ENCODE assay signal across 23 cellular contexts in genomic region chr10:38045129-38045528, GRCh38. TPM values are rescaled to one million over a fixed set of nuclear protein-coding genes. Genes with fewer than 3 reads are reported as not detected.
DNase-seq lines count a peak whose midpoint lies in the region; ATAC-seq, FAIRE-seq and TF ChIP-seq lines count a peak whose summit lies in the region.
"Had no signal": no experiment of that assay in that cellular context is flagged by ENCODE, and none has a peak within 500 bp of the region (broad histone marks: within the 10 kb centered on the region; RNA-seq: fewer than 3 reads in every experiment).

No MANE protein-coding gene starts in this region.

- no peaks in the 10 kb centered on the region for H4K20me1 ChIP-seq in K562 (replicated peaks; ENCODE audit: control insufficient read depth, insufficient read depth, low read length)
- H4K20me1 ChIP-seq: BLaER1 had no signal

- H3K9me3 Mint-ChIP-seq in activated T-cell treated with anti-CD3 and anti-CD28 coated beads, Interleukin-2, amount 50 U/mL, for 72 hours = peaks cover 10 to 11% of the 10 kb centered on the region in 2 donors
- H3K9me3 Mint-ChIP-seq: HFFc6 had no signal

- H3K36me3 ChIP-seq in K562 (ENCODE audit: control insufficient read depth, insufficient read depth, low read length) (0 out of 3 replicates have a peak, but pooled peaks cover 6% of the 10 kb centered on the region), WERI-Rb-1 (peaks cover 7% of the 10 kb centered on the region), upper lobe of left lung (peaks cover 2 to 47% (median 9%) of the 10 kb centered on the region in 4 donors)

- H3K27me3 ChIP-seq in K562 (ENCODE audit: control insufficient read depth in 2 of 2, insufficient read depth in 2 of 2, low read length in 2 of 2) (no peaks in the 10 kb centered on the region), WERI-Rb-1 (ENCODE audit: insufficient read depth, low read depth, severe bottlenecking) (no peaks in the 10 kb centered on the region), upper lobe of left lung (no peaks in the 10 kb centered on the region)
- H3K27me3 ChIP-seq: BLaER1 had no signal

- POLR2A ChIA-PET in K562 (lab: Yijun Ruan, JAX) = interaction anchor here (0.6 to 1.1 kb wide), 3 partner anchors 17 to 35 kb away, joined by 3 to 4 read pairs (median 3); no protein-coding TSS in a partner anchor

- no peak overlapping the region for H3K9ac ChIP-seq in K562 (ENCODE audit: insufficient read depth in 1 of 2, low read depth in 2 of 2, low read length in 2 of 2)
- H3K9ac ChIP-seq: BLaER1 had no signal

- intact Hi-C loops in K562 (cut with micrococcal nuclease) = no loop called here

- H3K36me3 Mint-ChIP-seq in activated T-cell treated with anti-CD3 and anti-CD28 coated beads, Interleukin-2, amount 50 U/mL, for 72 hours (ENCODE audit: insufficient read depth in 2 of 2) = peaks cover 26 to 81% of the 10 kb centered on the region in 2 donors

- CTCF ChIA-PET in K562 (lab: Yijun Ruan, JAX; ENCODE audit: low intra/inter-chr PET ratio) = no interaction called here

- WGBS in K562 (ENCODE audit: insufficient coverage, low coverage, missing lambda C conversion rate) = 33% methylated on average over 2 of the region's 2 CpGs
- 47 to 74% methylated on average over 2 of the region's 2 CpGs for WGBS in upper lobe of left lung, 2 donors

- no peak for ATAC-seq in activated T-cell treated with anti-CD3 and anti-CD28 coated beads, Interleukin-2, amount 50 U/mL, for 72 hours (replicated peaks in 1 of 2)
- ATAC-seq in K562 = peak; percentile 76
- no peak for ATAC-seq in GM21529 (IDR thresholded peaks at IDR 0.05; ENCODE audit: unreplicated experiment)
- ATAC-seq in upper lobe of left lung (ENCODE audit: low FRiP score in 2 of 2) = no peak
- ATAC-seq: CD8-positive, alpha-beta T cell; GM12878; HCT116; HepG2 had no signal

- H3K4me3 ChIP-seq in K562 = no peak overlapping the region
- H3K4me3 ChIP-seq in WERI-Rb-1 (ENCODE audit: low read depth, low read length) = no peak overlapping the region
- H3K4me3 ChIP-seq in upper lobe of left lung = no peak overlapping the region
- H3K4me3 ChIP-seq: BLaER1, GM12878 had no signal

- H3K4me1 ChIP-seq in K562 (replicated peaks in 1 of 2; ENCODE audit: control insufficient read depth in 2 of 2, insufficient read depth in 2 of 2, low read length in 2 of 2) (no peaks in the 10 kb centered on the region), upper lobe of left lung (no peaks in the 10 kb centered on the region)

- peak; percentile 28 for FAIRE-seq in GM19239 (lab: Jason Lieb, UNC)
- FAIRE-seq in K562 (lab: Jason Lieb, UNC) = peak; percentile 55
- FAIRE-seq: GM12878, GM18507, HepG2 had no signal

- TF ChIP-seq CTCF in K562 (IDR thresholded peaks at IDR 0.05 in 2 of 3, conservative IDR thresholded peaks at IDR 0.05 in 1 of 3; ENCODE audit: insufficient read depth in 2 of 3, low read depth in 1 of 3, low read length in 3 of 3) (no peak), WERI-Rb-1 (IDR thresholded peaks at IDR 0.05; ENCODE audit: low read depth, low read length) (no peak), upper lobe of left lung (IDR thresholded peaks at IDR 0.05) (no peak)

- TF ChIP-seq RAD21 in K562 (CRISPR knock-in tag; conservative IDR thresholded peaks at IDR 0.05 in 1 of 2, IDR thresholded peaks at IDR 0.05 in 1 of 2) = no peak

- no peak overlapping the region for H3K4me3 Mint-ChIP-seq in activated T-cell treated with anti-CD3 and anti-CD28 coated beads, Interleukin-2, amount 50 U/mL, for 72 hours
- H3K4me3 Mint-ChIP-seq: CD14-positive monocyte; CD8-positive, alpha-beta T cell; HFFc6; IgD-negative memory B cell had no signal

- H3K27ac Mint-ChIP-seq in activated T-cell treated with anti-CD3 and anti-CD28 coated beads, Interleukin-2, amount 50 U/mL, for 72 hours = peak overlapping the region; percentile 52
- H3K27ac Mint-ChIP-seq: CD14-positive monocyte, HFFc6, IgD-negative memory B cell had no signal

- no peaks in the 10 kb centered on the region for H3K9me1 ChIP-seq in K562 (ENCODE audit: control insufficient read depth, insufficient read depth, low read length)

- TF ChIP-seq POLR2A in K562 (conservative IDR thresholded peaks at IDR 0.05) (no peak), upper lobe of left lung (IDR thresholded peaks at IDR 0.05) (no peak)

- H3K4me1 Mint-ChIP-seq in activated T-cell treated with anti-CD3 and anti-CD28 coated beads, Interleukin-2, amount 50 U/mL, for 72 hours (ENCODE audit: low read depth) = peaks cover 40% of the 10 kb centered on the region
- H3K4me1 Mint-ChIP-seq: CD14-positive monocyte had no signal

- H3K27me3 Mint-ChIP-seq in activated T-cell treated with anti-CD3 and anti-CD28 coated beads, Interleukin-2, amount 50 U/mL, for 72 hours (ENCODE audit: low read depth) = no peaks in the 10 kb centered on the region
- H3K27me3 Mint-ChIP-seq: IgD-negative memory B cell had no signal

- BruUV-seq in K562 (replicated peaks; lab: Mats Ljungman, UMichigan) = no TSS peak

- H3K27ac ChIP-seq in K562 (ENCODE audit: extremely low read depth, low read depth, low read length) (no peak overlapping the region), WERI-Rb-1 (no peak overlapping the region), upper lobe of left lung (no peak overlapping the region)
- H3K27ac ChIP-seq: BLaER1 had no signal

- in situ Hi-C loops in K562 (cut with MboI) = no loop called here

- DNase-seq in activated T-cell treated with anti-CD3 and anti-CD28 coated beads, Interleukin-2, amount 50 U/mL, for 72 hours = no peak
- DNase-seq in activated T-cell treated with anti-CD3 and anti-CD28 coated beads, Interleukin-2, amount 50 U/mL, for 1 hour = no peak
- no peak for DNase-seq in GM19239 (ENCODE audit: insufficient read length, low spot score)
- DNase-seq in K562 (ENCODE audit: extremely low read depth in 1 of 4, low spot score in 3 of 4) = peak in 3 of 4 experiments; percentile 17 to 34 (median 26)
- no peak for DNase-seq in WERI-Rb-1
- DNase-seq in upper lobe of left lung = no peak
- DNase-seq: 8988T; CD8-positive, alpha-beta T cell; DMS 273 treated with DMSO at 0.1 percent for 48 hours; DMS53; DND-41; EL; GOT3; H7; HFFc6 had no signal

- no peak overlapping the region for H2AFZ ChIP-seq in K562 (ENCODE audit: low read depth, low read length)

- H3K9me3 ChIP-seq in K562 (replicated peaks; ENCODE audit: control insufficient read depth, insufficient read depth, low read depth, low read length) = no peaks in the 10 kb centered on the region
- no peaks in the 10 kb centered on the region for H3K9me3 ChIP-seq in WERI-Rb-1 (ENCODE audit: severe bottlenecking)
- H3K9me3 ChIP-seq in upper lobe of left lung = peaks cover 0 to 12% (median 2%) of the 10 kb centered on the region in 4 donors

- H3K4me2 ChIP-seq in K562 (ENCODE audit: insufficient read depth, low read length) = no peak overlapping the region
- H3K4me2 ChIP-seq: BLaER1 had no signal

- TF ChIP-seq EP300 in K562 (IDR thresholded peaks at IDR 0.05; ENCODE audit: low read length) = no peak
- no peak for TF ChIP-seq EP300 in upper lobe of left lung (IDR thresholded peaks at IDR 0.05)

- no peaks in the 10 kb centered on the region for H3K79me2 ChIP-seq in K562 (ENCODE audit: control insufficient read depth, insufficient read depth, low read length)

TF ChIP-seq in K562, 482 proteins besides CTCF, POLR2A, EP300 and RAD21 (continues in another document):
- TF ChIP-seq ZNF174 (CRISPR knock-in tag; IDR thresholded peaks at IDR 0.05) (no peak), TEAD4 (IDR thresholded peaks at IDR 0.05; ENCODE audit: low read length) (peak; percentile 48), TEAD4 (CRISPR knock-in tag; IDR thresholded peaks at IDR 0.05; ENCODE audit: borderline replicate concordance) (no peak)

RNA-seq across cellular contexts. Expression of gene ZNF33A, which starts 34.7 kb away (rescaled TPM):
- total RNA-seq in activated T-cell treated with anti-CD3 and anti-CD28 coated beads, Interleukin-2, amount 50 U/mL, for 72 hours = 10 to 100 TPM; 23.1 to 25.9 TPM
- 22.5 and 36.3 TPM in 2 replicates for total RNA-seq in K562 (2011; cell fraction: chromatin; rRNA removed; ENCODE audit: low replicate concordance)
- 10.8 and 13.6 TPM in 2 replicates for total RNA-seq in K562 (2011; cell fraction: nucleolus; rRNA removed)
- 32.3 and 55.7 TPM in 2 replicates for total RNA-seq in K562 (2011; cell fraction: nucleoplasm; rRNA removed)
- 8.1 and 12.7 TPM in 2 replicates for total RNA-seq in K562 (2014; rRNA removed)
- total RNA-seq in K562 (2014; rRNA removed; fragmentation: Illumina TruSeq; extraction: Trizol) = 27.5 and 30.3 TPM in 2 replicates
- 20.1 and 23.2 TPM in 2 replicates for total RNA-seq in K562 (2015; rRNA removed; fragmentation: Illumina TruSeq; extraction: Trizol)
- 15.0 and 16.4 TPM in 2 replicates for total RNA-seq in K562 (2021)
- polyA plus RNA-seq in K562 (2011; rRNA removed) = 16.4 and 19.0 TPM in 2 replicates
- polyA plus RNA-seq in K562 (2011; cell fraction: cytosol; rRNA removed) = 3.0 and 10.5 TPM in 2 replicates
- polyA plus RNA-seq in K562 (2011; cell fraction: nucleus; rRNA removed) = 7.6 and 15.5 TPM in 2 replicates
- polyA plus RNA-seq in K562 (2012) = 10.8 and 11.6 TPM in 2 replicates
- polyA plus RNA-seq in K562 (2014; fragmentation: Illumina TruSeq; extraction: Trizol) = 17.1 and 17.6 TPM in 2 replicates
- polyA plus RNA-seq in K562 (2014; fragmentation: Nextera tagmentation; extraction: Ambion mirVana) = 10 to 100 TPM; 12.7 TPM
- polyA plus RNA-seq in K562 (2014; rRNA removed) = 11.7 and 12.6 TPM in 2 replicates
- 26.6 and 42.6 TPM in 2 replicates for polyA minus RNA-seq in K562 (2011; rRNA and poly(A)+ RNA removed)
- polyA minus RNA-seq in K562 (2011; cell fraction: cytosol; rRNA and poly(A)+ RNA removed) = 4.9 and 8.2 TPM in 2 replicates
- 13.9 and 20.9 TPM in 2 replicates for polyA minus RNA-seq in K562 (2011; cell fraction: nucleus; rRNA and poly(A)+ RNA removed)
- total RNA-seq in upper lobe of left lung = 10 to 100 TPM; 20.0 to 49.1 (median 22.9) TPM

RNA-seq across cellular contexts. Expression of gene ZNF37A, which starts 49.0 kb away (rescaled TPM):
- 10 to 100 TPM; 23.7 to 25.3 TPM for total RNA-seq in activated T-cell treated with anti-CD3 and anti-CD28 coated beads, Interleukin-2, amount 50 U/mL, for 72 hours
- total RNA-seq in K562 (2011; cell fraction: chromatin; rRNA removed; ENCODE audit: low replicate concordance) = 40.9 and 79.0 TPM in 2 replicates
- 21.8 and 32.2 TPM in 2 replicates for total RNA-seq in K562 (2011; cell fraction: nucleolus; rRNA removed)
- total RNA-seq in K562 (2011; cell fraction: nucleoplasm; rRNA removed) = 39.2 and 41.9 TPM in 2 replicates
- total RNA-seq in K562 (2014; rRNA removed) (8.7 and 9.4 TPM in 2 replicates), K562 (2014; rRNA removed; fragmentation: Illumina TruSeq; extraction: Trizol) (16.4 and 17.5 TPM in 2 replicates), K562 (2015; rRNA removed; fragmentation: Illumina TruSeq; extraction: Trizol) (13.3 and 14.2 TPM in 2 replicates), K562 (2021) (13.9 and 16.4 TPM in 2 replicates), upper lobe of left lung (10 to 100 TPM; 10.7 to 49.2 (median 17.3) TPM)
- polyA plus RNA-seq in K562 (2011; rRNA removed) (20.3 and 21.6 TPM in 2 replicates), K562 (2014; fragmentation: Illumina TruSeq; extraction: Trizol) (14.4 and 17.4 TPM in 2 replicates), K562 (2014; fragmentation: Nextera tagmentation; extraction: Ambion mirVana) (1 to 10 TPM; 4.1 to 5.0 TPM), K562 (2014; rRNA removed) (14.0 and 19.7 TPM in 2 replicates)
- 10.8 and 12.4 TPM in 2 replicates for polyA plus RNA-seq in K562 (2011; cell fraction: cytosol; rRNA removed)
- polyA plus RNA-seq in K562 (2011; cell fraction: nucleus; rRNA removed) = 40.8 and 56.8 TPM in 2 replicates
- 6.7 and 9.2 TPM in 2 replicates for polyA plus RNA-seq in K562 (2012)
- 35.4 and 36.2 TPM in 2 replicates for polyA minus RNA-seq in K562 (2011; rRNA and poly(A)+ RNA removed)
- polyA minus RNA-seq in K562 (2011; cell fraction: cytosol; rRNA and poly(A)+ RNA removed) = 7.0 and 7.9 TPM in 2 replicates
- polyA minus RNA-seq in K562 (2011; cell fraction: nucleus; rRNA and poly(A)+ RNA removed) = 19.4 and 33.3 TPM in 2 replicates

Comparison
In these comparisons a context has a peak if more than half of its experiments do, and no peak if none do; other contexts are left out.
1. DNase-seq: peak in K562 (3 of 4); none in activated T-cell treated with anti-CD3 and anti-CD28 coated beads, Interleukin-2, amount 50 U/mL, for 72 hours (0 of 2), activated T-cell treated with anti-CD3 and anti-CD28 coated beads, Interleukin-2, amount 50 U/mL, for 1 hour (single experiment), GM19239 (single experiment), WERI-Rb-1 (single experiment) and upper lobe of left lung (0 of 2).